9 cellular contexts compared by ENCODE assay signal in genomic region chr10:79082631-79083581, GRCh38. TPM values are rescaled to one million over a fixed set of nuclear protein-coding genes. Genes with fewer than 3 reads are reported as not detected.
DNase-seq lines count a peak whose midpoint lies in the region; ATAC-seq, FAIRE-seq and TF ChIP-seq lines count a peak whose summit lies in the region.
"Had no signal": no experiment of that assay in that cellular context is flagged by ENCODE, and none has a peak within 500 bp of the region (broad histone marks: within the 10 kb centered on the region; RNA-seq: fewer than 3 reads in every experiment).

No MANE protein-coding gene starts in this region.

- 89% methylated on average over 8 of the region's 8 CpGs for WGBS in HUES64
- 67% methylated on average over 8 of the region's 8 CpGs for WGBS in K562 (ENCODE audit: insufficient coverage, low coverage, missing lambda C conversion rate)
- WGBS in lung, 2 donors = 71 to 82% methylated on average over 8 of the region's 8 CpGs

- no peak overlapping the region for H3K9ac ChIP-seq in HUES64 (ENCODE audit: low read depth, low read length)
- H3K9ac ChIP-seq in K562 (ENCODE audit: insufficient read depth in 1 of 2, low read depth in 2 of 2, low read length in 2 of 2) = peak overlapping the region in 1 of 2 experiments; percentile 57; a peak in 2 of 4 replicates

- no peaks in the 10 kb centered on the region for H3K27me3 ChIP-seq in HUES64 (ENCODE audit: insufficient read depth, low read length)
- H3K27me3 ChIP-seq in K562 (ENCODE audit: control insufficient read depth in 2 of 2, insufficient read depth in 2 of 2, low read length in 2 of 2) = no peaks in the 10 kb centered on the region
- H3K27me3 ChIP-seq in lung (ENCODE audit: control insufficient read depth, insufficient read depth) = no peaks in the 10 kb centered on the region

- no TSS peak for BruUV-seq in K562 (replicated peaks; lab: Mats Ljungman, UMichigan)

- peak; percentile 23 for ATAC-seq in K562
- no peak for ATAC-seq in lung (ENCODE audit: insufficient read depth, low FRiP score)

- no peak for TF ChIP-seq POLR2A in K562 (conservative IDR thresholded peaks at IDR 0.05)

- peak; percentile 82 for TF ChIP-seq EP300 in K562 (IDR thresholded peaks at IDR 0.05; ENCODE audit: low read length)

- POLR2A ChIA-PET in K562 (lab: Yijun Ruan, JAX) = no interaction called here

- H3K9me3 ChIP-seq in HUES64 (ENCODE audit: insufficient read depth, low read depth, low read length) = no peaks in the 10 kb centered on the region
- no peaks in the 10 kb centered on the region for H3K9me3 ChIP-seq in K562 (replicated peaks; ENCODE audit: control insufficient read depth, insufficient read depth, low read depth, low read length)
- no peaks in the 10 kb centered on the region for H3K9me3 ChIP-seq in lung (ENCODE audit: control insufficient read depth in 2 of 2, insufficient read depth in 1 of 2, low read length in 1 of 2)

- H3K27ac ChIP-seq in HUES64 (ENCODE audit: low read depth, low read length) (peak overlapping the region; percentile 37; the same call in 1 of the 2 replicates), K562 (ENCODE audit: extremely low read depth, low read depth, low read length) (no peak overlapping the region; the same call in 2 of the 3 replicates), lung (ENCODE audit: low read depth in 1 of 2, low read length in 1 of 2) (peak overlapping the region; percentile 80 to 86), substantia nigra (ENCODE audit: low read depth, low read length, poor library complexity, severe bottlenecking) (peak overlapping the region; percentile 35)

- H3K9me1 ChIP-seq in K562 (ENCODE audit: control insufficient read depth, insufficient read depth, low read length) = peaks cover 18% of the 10 kb centered on the region

- CTCF ChIA-PET in K562 (lab: Yijun Ruan, JAX; ENCODE audit: low intra/inter-chr PET ratio) = no interaction called here

- H3K36me3 ChIP-seq in HUES64 (ENCODE audit: insufficient read depth, low read length) = no peaks in the 10 kb centered on the region
- 0 out of 3 replicates have a peak, but pooled peaks cover 3% of the 10 kb centered on the region for H3K36me3 ChIP-seq in K562 (ENCODE audit: control insufficient read depth, insufficient read depth, low read length)
- H3K36me3 ChIP-seq in lung (ENCODE audit: control insufficient read depth in 2 of 2, insufficient read depth in 2 of 2, low read length in 2 of 2) = peaks cover 0 to 2% of the 10 kb centered on the region in 2 donors

- DNase-seq in K562 (ENCODE audit: extremely low read depth in 1 of 4, low spot score in 3 of 4) = peak; percentile 61 to 73 (median 65)
- no peak for DNase-seq in lung (ENCODE audit: low spot score)
- no peak for DNase-seq in substantia nigra (lab: John Stamatoyannopoulos, UW)
- DNase-seq in activated CD4-positive, CD25-positive, alpha-beta regulatory T cell treated with anti-CD3 and anti-CD28 coated beads, Interleukin-2, amount 50 U/mL, for 72 hours = no peak
- DNase-seq in cerebellar nuclear complex (lab: John Stamatoyannopoulos, UW) = no peak
- no peak for DNase-seq in 8988T
- DNase-seq in activated gamma-delta T cell (lab: John Stamatoyannopoulos, UW) = no peak
- DNase-seq: NCI-H1694 had no signal

- H4K20me1 ChIP-seq in K562 (replicated peaks; ENCODE audit: control insufficient read depth, insufficient read depth, low read length) = peaks cover 64% of the 10 kb centered on the region

- intact Hi-C loops in K562 (cut with micrococcal nuclease) = loop anchor here (5.0 kb wide), 4 partner anchors 44 to 114 kb away; no protein-coding TSS in a partner anchor

- no peak; a peak in 1 of 4 replicates for TF ChIP-seq RAD21 in K562 (CRISPR knock-in tag; conservative IDR thresholded peaks at IDR 0.05 in 1 of 2, IDR thresholded peaks at IDR 0.05 in 1 of 2)

- TF ChIP-seq CTCF in K562 (IDR thresholded peaks at IDR 0.05 in 2 of 3, conservative IDR thresholded peaks at IDR 0.05 in 1 of 3; ENCODE audit: insufficient read depth in 2 of 3, low read depth in 1 of 3, low read length in 3 of 3) = no peak
- TF ChIP-seq CTCF in lung (IDR thresholded peaks at IDR 0.05; ENCODE audit: control extremely low read depth, extremely low read depth) = no peak

- no peak overlapping the region for H2AFZ ChIP-seq in K562 (ENCODE audit: low read depth, low read length)

- peak; percentile 85 for FAIRE-seq in K562 (lab: Jason Lieb, UNC)

- no peak overlapping the region for H3K4me3 ChIP-seq in HUES64 (ENCODE audit: low read length)
- no peak overlapping the region for H3K4me3 ChIP-seq in K562
- H3K4me3 ChIP-seq in lung = no peak overlapping the region

- H3K4me2 ChIP-seq in K562 (ENCODE audit: insufficient read depth, low read length) = peak overlapping the region; percentile 4; the same call in 1 of the 2 replicates

- in situ Hi-C loops in K562 (cut with MboI) = loop anchor here (25.0 kb wide), 1 partner anchor 104 kb away; no protein-coding TSS in a partner anchor

- H3K4me1 ChIP-seq in HUES64 (ENCODE audit: insufficient read depth, low read length) (peaks cover 34% of the 10 kb centered on the region), K562 (replicated peaks in 1 of 2; ENCODE audit: control insufficient read depth in 2 of 2, insufficient read depth in 2 of 2, low read length in 2 of 2) (peaks cover 76 to 86% of the 10 kb centered on the region in 2 experiments), lung (ENCODE audit: control insufficient read depth in 2 of 2, insufficient read depth in 2 of 2, low read length in 2 of 2) (peaks cover 58 to 78% of the 10 kb centered on the region in 2 donors)

- H3K79me2 ChIP-seq in K562 (ENCODE audit: control insufficient read depth, insufficient read depth, low read length) = peaks cover 95% of the 10 kb centered on the region

TF ChIP-seq in K562, 482 proteins besides CTCF, POLR2A, EP300 and RAD21 (continues in another document):
- TF ChIP-seq PCBP1 (IDR thresholded peaks at IDR 0.05; ENCODE audit: low read depth, low read length, poor library complexity, severe bottlenecking) (no peak), TRIM24 (IDR thresholded peaks at IDR 0.05) (peak; percentile 45 to 67; a peak in 3 of 4 replicates), SLC30A9 (CRISPR knock-in tag; IDR thresholded peaks at IDR 0.05) (no peak), FOS (IDR thresholded peaks at IDR 0.05; ENCODE audit: extremely low read depth, insufficient read length) (no peak), ZNF146 (CRISPR knock-in tag; IDR thresholded peaks at IDR 0.05; ENCODE audit: unreplicated experiment) (no peak)
- TF ChIP-seq, protein P1, sequence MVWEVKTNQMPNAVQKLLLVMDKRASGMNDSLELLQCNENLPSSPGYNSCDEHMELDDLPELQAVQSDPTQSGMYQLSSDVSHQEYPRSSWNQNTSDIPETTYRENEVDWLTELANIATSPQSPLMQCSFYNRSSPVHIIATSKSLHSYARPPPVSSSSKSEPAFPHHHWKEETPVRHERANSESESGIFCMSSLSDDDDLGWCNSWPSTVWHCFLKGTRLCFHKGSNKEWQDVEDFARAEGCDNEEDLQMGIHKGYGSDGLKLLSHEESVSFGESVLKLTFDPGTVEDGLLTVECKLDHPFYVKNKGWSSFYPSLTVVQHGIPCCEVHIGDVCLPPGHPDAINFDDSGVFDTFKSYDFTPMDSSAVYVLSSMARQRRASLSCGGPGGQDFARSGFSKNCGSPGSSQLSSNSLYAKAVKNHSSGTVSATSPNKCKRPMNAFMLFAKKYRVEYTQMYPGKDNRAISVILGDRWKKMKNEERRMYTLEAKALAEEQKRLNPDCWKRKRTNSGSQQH (CRISPR knock-in tag; IDR thresholded peaks at IDR 0.05) = no peak
- TF ChIP-seq, protein P2, sequence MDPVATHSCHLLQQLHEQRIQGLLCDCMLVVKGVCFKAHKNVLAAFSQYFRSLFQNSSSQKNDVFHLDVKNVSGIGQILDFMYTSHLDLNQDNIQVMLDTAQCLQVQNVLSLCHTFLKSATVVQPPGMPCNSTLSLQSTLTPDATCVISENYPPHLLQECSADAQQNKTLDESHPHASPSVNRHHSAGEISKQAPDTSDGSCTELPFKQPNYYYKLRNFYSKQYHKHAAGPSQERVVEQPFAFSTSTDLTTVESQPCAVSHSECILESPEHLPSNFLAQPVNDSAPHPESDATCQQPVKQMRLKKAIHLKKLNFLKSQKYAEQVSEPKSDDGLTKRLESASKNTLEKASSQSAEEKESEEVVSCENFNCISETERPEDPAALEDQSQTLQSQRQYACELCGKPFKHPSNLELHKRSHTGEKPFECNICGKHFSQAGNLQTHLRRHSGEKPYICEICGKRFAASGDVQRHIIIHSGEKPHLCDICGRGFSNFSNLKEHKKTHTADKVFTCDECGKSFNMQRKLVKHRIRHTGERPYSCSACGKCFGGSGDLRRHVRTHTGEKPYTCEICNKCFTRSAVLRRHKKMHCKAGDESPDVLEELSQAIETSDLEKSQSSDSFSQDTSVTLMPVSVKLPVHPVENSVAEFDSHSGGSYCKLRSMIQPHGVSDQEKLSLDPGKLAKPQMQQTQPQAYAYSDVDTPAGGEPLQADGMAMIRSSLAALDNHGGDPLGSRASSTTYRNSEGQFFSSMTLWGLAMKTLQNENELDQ (CRISPR knock-in tag; IDR thresholded peaks at IDR 0.05; ENCODE audit: borderline replicate concordance) = no peak

RNA-seq across cellular contexts. Expression of gene ZMIZ1, which starts 14.1 kb away (rescaled TPM):
- polyA plus RNA-seq in HUES64 (2013, experiment 1 of 2) = 26.8 TPM
- 29.7 TPM for polyA plus RNA-seq in HUES64 (2013, experiment 2 of 2)
- total RNA-seq in K562 (2011; cell fraction: chromatin; rRNA removed; ENCODE audit: low replicate concordance) = 31.4 and 71.8 TPM in 2 replicates
- 28.6 and 32.2 TPM in 2 replicates for total RNA-seq in K562 (2011; cell fraction: nucleolus; rRNA removed)
- 31.8 and 38.1 TPM in 2 replicates for total RNA-seq in K562 (2011; cell fraction: nucleoplasm; rRNA removed)
- total RNA-seq in K562 (2014; rRNA removed) = 7.0 and 7.7 TPM in 2 replicates
- 2.6 and 2.8 TPM in 2 replicates for total RNA-seq in K562 (2014; rRNA removed; fragmentation: Illumina TruSeq; extraction: Trizol)
- 4.3 and 5.0 TPM in 2 replicates for total RNA-seq in K562 (2015; rRNA removed; fragmentation: Illumina TruSeq; extraction: Trizol)
- total RNA-seq in K562 (2021) = 30.3 and 37.3 TPM in 2 replicates
- polyA plus RNA-seq in K562 (2011; rRNA removed) = 3.6 and 6.2 TPM in 2 replicates
- 5.2 and 5.4 TPM in 2 replicates for polyA plus RNA-seq in K562 (2011; cell fraction: cytosol; rRNA removed)
- 18.9 and 30.6 TPM in 2 replicates for polyA plus RNA-seq in K562 (2011; cell fraction: nucleus; rRNA removed)
- 23.3 and 39.2 TPM in 2 replicates for polyA plus RNA-seq in K562 (2012)
- polyA plus RNA-seq in K562 (2014; fragmentation: Illumina TruSeq; extraction: Trizol) = 22.9 and 25.1 TPM in 2 replicates
- polyA plus RNA-seq in K562 (2014; fragmentation: Nextera tagmentation; extraction: Ambion mirVana) = 1 to 10 TPM; 1.0 to 1.9 TPM
- 11.0 and 11.7 TPM in 2 replicates for polyA plus RNA-seq in K562 (2014; rRNA removed)
- 5.8 and 6.7 TPM in 2 replicates for polyA minus RNA-seq in K562 (2011; rRNA and poly(A)+ RNA removed)
- 14.9 and 22.3 TPM in 2 replicates for polyA minus RNA-seq in K562 (2011; cell fraction: cytosol; rRNA and poly(A)+ RNA removed)
- 17.6 and 22.4 TPM in 2 replicates for polyA minus RNA-seq in K562 (2011; cell fraction: nucleus; rRNA and poly(A)+ RNA removed)
- 10 to 100 TPM; 43.7 to 80.2 TPM for total RNA-seq in lung
- polyA plus RNA-seq in lung = 10 to 100 TPM; 18.3 to 41.5 TPM

Comparison
In these comparisons a context has a peak if more than half of its experiments do, and no peak if none do; other contexts are left out.
1. DNase-seq: peak in K562 (4 of 4); none in lung (single experiment), substantia nigra (0 of 49), activated CD4-positive, CD25-positive, alpha-beta regulatory T cell treated with anti-CD3 and anti-CD28 coated beads, Interleukin-2, amount 50 U/mL, for 72 hours (single experiment), cerebellar nuclear complex (0 of 2), 8988T (single experiment) and activated gamma-delta T cell (single experiment).